ENCODE assay signal across 1 cellular context in the genomic region with DNA sequence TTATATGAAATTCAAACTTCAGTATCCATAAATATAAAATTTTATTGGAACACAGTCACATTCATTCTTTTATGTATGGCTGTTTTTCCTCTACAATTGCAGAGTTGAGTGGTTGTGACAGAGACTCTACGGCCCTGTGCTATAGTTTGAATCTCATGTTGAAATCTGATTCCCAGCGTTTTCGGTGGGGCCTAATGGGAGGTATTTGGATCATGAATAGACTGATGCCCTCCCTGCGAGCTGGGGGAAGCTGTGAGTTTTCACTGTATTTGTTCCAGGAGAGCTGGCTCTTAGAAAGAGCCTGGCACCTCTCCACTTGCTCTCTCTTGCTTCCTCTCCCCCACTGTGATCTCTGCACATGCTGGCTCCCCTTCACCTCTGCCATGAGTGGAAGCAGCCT.
TF ChIP-seq lines count a peak whose summit lies in the region.

No MANE protein-coding gene starts in this region.

TF ChIP-seq in SK-N-SH treated with all-trans-retinoic acid at 6 μM for 48 hours, 23 proteins besides CTCF, POLR2A, EP300 and RAD21 (continued from another document):
- TF ChIP-seq OSR1 (CRISPR knock-in tag; IDR thresholded peaks at IDR 0.05) (no peak), RARB (CRISPR knock-in tag; IDR thresholded peaks at IDR 0.05) (no peak), ZFP30 (CRISPR knock-in tag; IDR thresholded peaks at IDR 0.05) (no peak), CSDC2 (CRISPR knock-in tag; IDR thresholded peaks at IDR 0.05) (no peak), ZNF565 (CRISPR knock-in tag; conservative IDR thresholded peaks at IDR 0.05; ENCODE audit: low read depth) (no peak), TCF4 (CRISPR knock-in tag; IDR thresholded peaks at IDR 0.05; ENCODE audit: borderline replicate concordance) (no peak)
